Comparison of ENCODE assay signal across 21 cellular contexts in genomic region chr3:24296441-24297205, GRCh38.
DNase-seq lines count a peak whose midpoint lies in the region; ATAC-seq, FAIRE-seq and TF ChIP-seq lines count a peak whose summit lies in the region.
"Had no signal": no experiment of that assay in that cellular context is flagged by ENCODE, and none has a peak within 500 bp of the region (broad histone marks: within the 10 kb centered on the region; RNA-seq: fewer than 3 reads in every experiment).

No MANE protein-coding gene starts in this region.

- no peak for TF ChIP-seq POLR2A in IMR-90 (IDR thresholded peaks at IDR 0.05; ENCODE audit: low read depth, low read length)

- ATAC-seq in IMR-90 (ENCODE audit: low read depth) = peak; percentile 77
- no peak for ATAC-seq in GM19452 (IDR thresholded peaks at IDR 0.05; ENCODE audit: unreplicated experiment)
- no peak for ATAC-seq in GM21717 (IDR thresholded peaks at IDR 0.05; ENCODE audit: unreplicated experiment)
- ATAC-seq: sciatic nerve had no signal

- H3K27ac ChIP-seq in IMR-90 (ENCODE audit: insufficient read depth, low read length) (no peak overlapping the region), astrocyte (ENCODE audit: low read depth, low read length) (no peak overlapping the region), skeletal muscle tissue (ENCODE audit: low read depth, low read length) (peak overlapping the region; percentile 38)
- H3K27ac ChIP-seq in CD4-positive, alpha-beta memory T cell (ENCODE audit: low read depth, low read length) = no peak overlapping the region
- H3K27ac ChIP-seq: neutrophil had no signal

- intact Hi-C loops in IMR-90 (cut with micrococcal nuclease) = no loop called here
- intact Hi-C loops in CD4-positive, alpha-beta memory T cell (cut with micrococcal nuclease) = no loop called here

- no peak overlapping the region for H4K91ac ChIP-seq in IMR-90 (ENCODE audit: insufficient read depth, low read depth, low read length)

- WGBS in IMR-90 (ENCODE audit: extremely low coverage in 2 of 2, insufficient read length in 1 of 2), 2 experiments = no CpG with 5 or more reads among the region's 5 CpGs

- no peaks in the 10 kb centered on the region for H3K36me3 Mint-ChIP-seq in astrocyte (ENCODE audit: low read depth, unreplicated experiment)
- H3K36me3 Mint-ChIP-seq in CD4-positive, alpha-beta memory T cell = no peaks in the 10 kb centered on the region

- H2BK15ac ChIP-seq in IMR-90 (ENCODE audit: low read depth, low read length) = no peak overlapping the region; the same call in 2 of the 3 replicates

- dilution Hi-C loops in IMR-90 (cut with HindIII; ENCODE audit: low sequenced_read_pairs, unreplicated experiment) = no loop called here

- no peak overlapping the region for H3K4me3 ChIP-seq in IMR-90 (ENCODE audit: insufficient read depth, low read depth, low read length)
- no peak overlapping the region for H3K4me3 ChIP-seq in astrocyte (ENCODE audit: insufficient read depth, low read depth, low read length)
- H3K4me3 ChIP-seq in skeletal muscle tissue (ENCODE audit: low read length in 3 of 3) = no peak overlapping the region
- H3K4me3 ChIP-seq in CD4-positive, alpha-beta memory T cell (ENCODE audit: low read length in 2 of 2) = no peak overlapping the region
- H3K4me3 ChIP-seq: coronary artery had no signal

- peaks cover 12% of the 10 kb centered on the region for H3K4me1 Mint-ChIP-seq in astrocyte (ENCODE audit: low read depth, unreplicated experiment)
- H3K4me1 Mint-ChIP-seq in CD4-positive, alpha-beta memory T cell = no peaks in the 10 kb centered on the region

- in situ Hi-C loops in IMR-90 (cut with MboI; ENCODE audit: low sequenced_read_pairs) = no loop called here

- H3K27ac Mint-ChIP-seq in astrocyte (ENCODE audit: unreplicated experiment) = no peak overlapping the region
- no peak overlapping the region for H3K27ac Mint-ChIP-seq in CD4-positive, alpha-beta memory T cell

- DNase-seq in IMR-90 (peak; percentile 41), astrocyte (ENCODE audit: low read depth) (no peak), iris pigment epithelial cell (ENCODE audit: low read depth) (peak; percentile 35), DMS114 treated with DMSO at 0.1 percent for 48 hours (lab: John Stamatoyannopoulos, UW; ENCODE audit: unreplicated experiment) (no peak)
- no peak for DNase-seq in CD4-positive, alpha-beta memory T cell
- DNase-seq: activated CD4-positive, CD25-positive, alpha-beta regulatory T cell; activated gamma-delta T cell; anterior cingulate cortex; Calu3; midbrain; NCI-H2029 treated with DMSO at 0.1 percent for 48 hours; NCI-H774; stimulated activated CD4-positive, alpha-beta T cell treated with anti-CD3 and anti-CD28 coated beads, Interleukin-2, amount 100 ng/mL, for 24 hours; T-helper 1 cell had no signal

- H3K9me3 Mint-ChIP-seq in astrocyte (ENCODE audit: unreplicated experiment) = peaks cover 3% of the 10 kb centered on the region
- H3K9me3 Mint-ChIP-seq in CD4-positive, alpha-beta memory T cell = peaks cover 0 to 4% (median under 1%) of the 10 kb centered on the region in 8 donors

- H2BK120ac ChIP-seq in IMR-90 (ENCODE audit: low read depth, low read length) = no peak overlapping the region

- CTCF ChIA-PET in IMR-90 (lab: Yijun Ruan, JAX) = no interaction called here
- CTCF ChIA-PET in CD4-positive, alpha-beta memory T cell (lab: Charles Lee; ENCODE audit: partially characterized antibody) = no interaction called here

- H3K79me1 ChIP-seq in IMR-90 (ENCODE audit: low read depth in 1 of 2, low read length in 2 of 2) = no peaks in the 10 kb centered on the region

- no peak overlapping the region; the same call in 1 of the 2 replicates for H3K23ac ChIP-seq in IMR-90 (ENCODE audit: low read depth, low read length)

- H2AFZ ChIP-seq in IMR-90 (replicated peaks; ENCODE audit: low read length, poor library complexity) (no peak overlapping the region), astrocyte (ENCODE audit: low read depth, low read length) (no peak overlapping the region)

- H3K18ac ChIP-seq in IMR-90 (ENCODE audit: low read depth, low read length) = no peak overlapping the region

- no peaks in the 10 kb centered on the region for H4K20me1 ChIP-seq in IMR-90 (ENCODE audit: insufficient read depth, low read length)
- no peaks in the 10 kb centered on the region for H4K20me1 ChIP-seq in astrocyte (ENCODE audit: insufficient read depth, low read length)

- H2BK20ac ChIP-seq in IMR-90 (ENCODE audit: low read depth, low read length) = no peak overlapping the region

- H4K5ac ChIP-seq in IMR-90 (ENCODE audit: low read depth, low read length) = no peak overlapping the region

- H3K36me3 ChIP-seq in IMR-90 (ENCODE audit: control insufficient read depth, insufficient read depth, low read length) = no peaks in the 10 kb centered on the region
- H3K36me3 ChIP-seq in astrocyte (ENCODE audit: insufficient read depth, low read length) = no peaks in the 10 kb centered on the region
- peaks cover 3 to 9% (median 5%) of the 10 kb centered on the region in 3 donors for H3K36me3 ChIP-seq in skeletal muscle tissue (ENCODE audit: control insufficient read depth in 3 of 3, insufficient read depth in 3 of 3, low read length in 3 of 3)
- no peaks in the 10 kb centered on the region for H3K36me3 ChIP-seq in CD4-positive, alpha-beta memory T cell (ENCODE audit: insufficient read depth, low read length)
- H3K36me3 ChIP-seq: neutrophil had no signal

- H3K4me2 ChIP-seq in IMR-90 (ENCODE audit: low read depth, low read length) (0 out of 2 replicates have a peak overlapping the region, but pooled peaks have one; percentile 22), astrocyte (ENCODE audit: low read length) (no peak overlapping the region)

- no peak overlapping the region for H3K4ac ChIP-seq in IMR-90 (ENCODE audit: low read depth, low read length)

- H2AK5ac ChIP-seq in IMR-90 (ENCODE audit: low read depth, low read length) = no peak overlapping the region

- H3K4me3 Mint-ChIP-seq in astrocyte (ENCODE audit: unreplicated experiment) = no peak overlapping the region
- H3K4me3 Mint-ChIP-seq in CD4-positive, alpha-beta memory T cell = no peak overlapping the region

- H3K56ac ChIP-seq in IMR-90 (ENCODE audit: extremely low read depth, insufficient read depth, low read length) = no peak overlapping the region

- H3K4me1 ChIP-seq in IMR-90 (ENCODE audit: control insufficient read depth, insufficient read depth, low read length) (no peaks in the 10 kb centered on the region), astrocyte (ENCODE audit: insufficient read depth, low read length) (peaks cover 9% of the 10 kb centered on the region), skeletal muscle tissue (ENCODE audit: control insufficient read depth in 3 of 3, insufficient read depth in 3 of 3, low read length in 3 of 3) (peaks cover 0 to 18% (median 14%) of the 10 kb centered on the region in 3 donors)
- H3K4me1 ChIP-seq in CD4-positive, alpha-beta memory T cell (ENCODE audit: insufficient read depth, low read length) = no peaks in the 10 kb centered on the region

- H2AK9ac ChIP-seq in IMR-90 (replicated peaks; ENCODE audit: low read depth, low read length, poor library complexity) = no peak overlapping the region

- TF ChIP-seq RAD21 in IMR-90 (IDR thresholded peaks at IDR 0.05; ENCODE audit: low read length) = no peak

- POLR2A ChIA-PET in IMR-90 (lab: Charles Lee; ENCODE audit: unreplicated experiment) = no interaction called here
- POLR2A ChIA-PET in CD4-positive, alpha-beta memory T cell (lab: Charles Lee; ENCODE audit: partially characterized antibody) = no interaction called here

- no peaks in the 10 kb centered on the region for H3K79me2 ChIP-seq in astrocyte (ENCODE audit: insufficient read depth, low read length)

- H3K9ac ChIP-seq in IMR-90 (ENCODE audit: low read depth, low read length) (no peak overlapping the region), astrocyte (ENCODE audit: low read length) (no peak overlapping the region), skeletal muscle tissue (ENCODE audit: low read depth in 1 of 3, low read length in 3 of 3) (no peak overlapping the region)

- no peak overlapping the region for H2BK5ac ChIP-seq in IMR-90 (ENCODE audit: low read depth, low read length, poor library complexity, severe bottlenecking)

- H3K27me3 Mint-ChIP-seq in astrocyte (ENCODE audit: low read depth, unreplicated experiment) = no peaks in the 10 kb centered on the region
- H3K27me3 Mint-ChIP-seq in CD4-positive, alpha-beta memory T cell = no peaks in the 10 kb centered on the region

- H3K9me1 ChIP-seq in IMR-90 (ENCODE audit: insufficient read depth, low read length) = no peaks in the 10 kb centered on the region; the same call in 1 of the 2 replicates

- H3K27me3 ChIP-seq in IMR-90 (ENCODE audit: control insufficient read depth, insufficient read depth, low read length) (no peaks in the 10 kb centered on the region), astrocyte (ENCODE audit: insufficient read depth, low read length) (no peaks in the 10 kb centered on the region), skeletal muscle tissue (ENCODE audit: control insufficient read depth in 3 of 3, insufficient read depth in 3 of 3, low read length in 3 of 3) (no peaks in the 10 kb centered on the region)
- no peaks in the 10 kb centered on the region for H3K27me3 ChIP-seq in CD4-positive, alpha-beta memory T cell (ENCODE audit: insufficient read depth, low read length)
- H3K27me3 ChIP-seq: neutrophil had no signal

- peaks cover 2% of the 10 kb centered on the region; the same call in 1 of the 2 replicates for H3K9me3 ChIP-seq in IMR-90 (ENCODE audit: control insufficient read depth, insufficient read depth, low read length)
- H3K9me3 ChIP-seq in astrocyte (ENCODE audit: insufficient read depth, low read depth, low read length) = peaks cover 7% of the 10 kb centered on the region
- peaks cover 0 to 4% (median 2%) of the 10 kb centered on the region in 3 donors for H3K9me3 ChIP-seq in skeletal muscle tissue (ENCODE audit: control insufficient read depth in 3 of 3, low read length in 3 of 3)
- no peaks in the 10 kb centered on the region for H3K9me3 ChIP-seq in CD4-positive, alpha-beta memory T cell (ENCODE audit: control insufficient read depth in 1 of 2, low read length in 2 of 2)
- H3K9me3 ChIP-seq: neutrophil had no signal

- FAIRE-seq in astrocyte (lab: Jason Lieb, UNC) = peak; percentile 54
- FAIRE-seq: islet of Langerhans had no signal

- BruUV-seq in IMR-90 (replicated peaks; lab: Mats Ljungman, UMichigan) = no TSS peak

- TF ChIP-seq CTCF in IMR-90 (conservative IDR thresholded peaks at IDR 0.05; ENCODE audit: low read depth, low read length) (no peak), astrocyte (IDR thresholded peaks at IDR 0.05; ENCODE audit: insufficient read depth, low read depth, low read length) (no peak)

- H3K14ac ChIP-seq in IMR-90 (replicated peaks; ENCODE audit: low read depth, low read length) = no peak overlapping the region

- H4K8ac ChIP-seq in IMR-90 (ENCODE audit: low read depth in 2 of 2, low read length in 2 of 2) = no peak overlapping the region

TF ChIP-seq in IMR-90, 13 proteins besides CTCF, POLR2A, EP300 and RAD21:
- TF ChIP-seq SMC3 (IDR thresholded peaks at IDR 0.05; ENCODE audit: low read depth, low read length) = no peak
- no peak for TF ChIP-seq MAFK (IDR thresholded peaks at IDR 0.05; ENCODE audit: low read depth, low read length)
- no peak for TF ChIP-seq MAZ (IDR thresholded peaks at IDR 0.05; ENCODE audit: borderline replicate concordance, low read depth, low read length)

Comparison
In these comparisons a context has a peak if more than half of its experiments do, and no peak if none do; other contexts are left out.
1. DNase-seq: peak in IMR-90 (single experiment) and iris pigment epithelial cell (single experiment); none in astrocyte (single experiment), CD4-positive, alpha-beta memory T cell (0 of 5) and DMS114 treated with DMSO at 0.1 percent for 48 hours (single experiment).